In genomic region chr19:38662508-38663155, GRCh38 we compare ENCODE assay signal across 10 cellular contexts. TPM values are rescaled to one million over a fixed set of nuclear protein-coding genes. Genes with fewer than 3 reads are reported as not detected.
A peak's percentile ranks its signal among the peaks of the same experiment; 100 is the strongest.
DNase-seq lines count a peak whose midpoint lies in the region; ATAC-seq and TF ChIP-seq lines count a peak whose summit lies in the region.
"Had no signal": no experiment of that assay in that cellular context is flagged by ENCODE, and none has a peak within 500 bp of the region (broad histone marks: within the 10 kb centered on the region; RNA-seq: fewer than 3 reads in every experiment).

No MANE protein-coding gene starts in this region.

- no peaks in the 10 kb centered on the region for H3K27me3 ChIP-seq in HUES48 (ENCODE audit: control insufficient read depth, insufficient read depth, low read length)
- H3K27me3 ChIP-seq in mesenchymal stem cell (ENCODE audit: control insufficient read depth in 1 of 2, insufficient read depth in 1 of 2, low read length in 2 of 2), result no peaks in the 10 kb centered on the region
- H3K27me3 ChIP-seq in stomach smooth muscle (ENCODE audit: control insufficient read depth in 1 of 2, insufficient read depth in 2 of 2, low read length in 2 of 2), result no peaks in the 10 kb centered on the region

- H3K4me3 ChIP-seq in HUES48 (ENCODE audit: low read depth, low read length) (no peak overlapping the region), mesenchymal stem cell (ENCODE audit: insufficient read depth in 1 of 2, low read depth in 1 of 2, low read length in 2 of 2) (no peak overlapping the region), stomach smooth muscle (ENCODE audit: low read length in 2 of 2) (peak overlapping the region in 1 of 2 donors; percentile 15)

- H3K4me1 ChIP-seq in HUES48 (ENCODE audit: control insufficient read depth, insufficient read depth, low read length) (peaks cover 82% of the 10 kb centered on the region), mesenchymal stem cell (ENCODE audit: control insufficient read depth, insufficient read depth, low read depth, low read length) (peaks cover 57% of the 10 kb centered on the region), stomach smooth muscle (ENCODE audit: control insufficient read depth, insufficient read depth, low read length) (peaks cover 89% of the 10 kb centered on the region)

- H2BK5ac ChIP-seq in mesenchymal stem cell (ENCODE audit: low read depth, low read length, poor library complexity, severe bottlenecking), result no peak overlapping the region

- H3K9me3 ChIP-seq in HUES48 (ENCODE audit: control insufficient read depth, insufficient read depth, low read length), result no peaks in the 10 kb centered on the region
- no peaks in the 10 kb centered on the region for H3K9me3 ChIP-seq in mesenchymal stem cell (ENCODE audit: control insufficient read depth, low read length)
- H3K9me3 ChIP-seq in stomach smooth muscle (ENCODE audit: control insufficient read depth in 2 of 2, low read length in 2 of 2), result no peaks in the 10 kb centered on the region

- peaks cover 54% of the 10 kb centered on the region for H3K4me1 Mint-ChIP-seq in MCF 10A (ENCODE audit: insufficient read depth, unreplicated experiment)

- H3K9ac ChIP-seq in HUES48 (ENCODE audit: low read depth, low read length) (no peak overlapping the region), mesenchymal stem cell (ENCODE audit: low read length) (no peak overlapping the region), stomach smooth muscle (ENCODE audit: low read length in 2 of 2) (no peak overlapping the region)

- intact Hi-C loops in MCF 10A (cut with micrococcal nuclease), result no loop called here

- no peaks in the 10 kb centered on the region for H3K9me3 Mint-ChIP-seq in MCF 10A (ENCODE audit: unreplicated experiment)

- CTCF ChIA-PET in MCF 10A (lab: Yijun Ruan, JAX), result interaction anchor here (0.7 to 0.8 kb wide), 2 partner anchors 176 to 261 kb away, joined by 3 to 4 read pairs; no protein-coding TSS in a partner anchor

- H3K36me3 Mint-ChIP-seq in MCF 10A (ENCODE audit: insufficient read depth, unreplicated experiment), result peaks cover 43% of the 10 kb centered on the region

- peak overlapping the region; percentile 100 for H3K27ac Mint-ChIP-seq in MCF 10A (ENCODE audit: low read depth, unreplicated experiment)

- H3K36me3 ChIP-seq in HUES48 (ENCODE audit: control insufficient read depth, insufficient read depth, low read length) (peaks cover 6% of the 10 kb centered on the region; the same call in 1 of the 2 replicates), mesenchymal stem cell (ENCODE audit: control insufficient read depth in 1 of 2, insufficient read depth in 2 of 2, low read depth in 1 of 2, low read length in 2 of 2) (peaks cover 5 to 38% of the 10 kb centered on the region in 2 experiments), stomach smooth muscle (ENCODE audit: control insufficient read depth in 2 of 2, insufficient read depth in 2 of 2, low read length in 2 of 2) (peaks cover 0 to 4% of the 10 kb centered on the region in 2 donors)

- no peaks in the 10 kb centered on the region for H3K79me1 ChIP-seq in mesenchymal stem cell (replicated peaks; ENCODE audit: low read length, poor library complexity, severe bottlenecking)

- POLR2A ChIA-PET in MCF 10A (lab: Yijun Ruan, JAX), result interaction anchor here (1.1 to 19.4 kb wide), 3 partner anchors 8 to 25 kb away, joined by 3 to 521 read pairs (median 185); partner anchors contain the start of gene ACTN4

- peak overlapping the region in 1 of 2 experiments; percentile 85 for H3K4ac ChIP-seq in mesenchymal stem cell (ENCODE audit: low read depth in 1 of 2, low read length in 2 of 2)

- H3K18ac ChIP-seq in mesenchymal stem cell (ENCODE audit: low read depth in 1 of 2, low read length in 2 of 2), result peak overlapping the region; percentile 19 to 56

- peak overlapping the region; percentile 33 for H2BK15ac ChIP-seq in mesenchymal stem cell (ENCODE audit: low read depth, poor library complexity, severe bottlenecking)

- no peak overlapping the region for H4K8ac ChIP-seq in mesenchymal stem cell (ENCODE audit: low read length)

- TF ChIP-seq CTCF in MCF 10A (IDR thresholded peaks at IDR 0.05; ENCODE audit: unreplicated experiment), result no peak

- BruUV-seq in MCF 10A (replicated peaks; lab: Mats Ljungman, UMichigan), result no TSS peak

- H3K14ac ChIP-seq in mesenchymal stem cell (ENCODE audit: low read length in 2 of 2), result no peak overlapping the region

- H3K23ac ChIP-seq in mesenchymal stem cell (ENCODE audit: low read length in 2 of 2), result no peak overlapping the region

- DNase-seq in MCF 10A (ENCODE audit: unreplicated experiment), result no peak
- DNase-seq in mesenchymal stem cell, result no peak
- DNase-seq in amniotic stem cell (lab: John Stamatoyannopoulos, UW), result no peak
- DNase-seq in NCI-H510A (lab: John Stamatoyannopoulos, UW), result no peak
- DNase-seq in inferior parietal cortex (ENCODE audit: extremely low spot score), result no peak
- DNase-seq: cerebellar nuclear complex, NCI-H2081 treated with DMSO at 0.1 percent for 48 hours had no signal

- H3K27ac ChIP-seq in HUES48 (ENCODE audit: low read depth, low read length) (peak overlapping the region; percentile 14), mesenchymal stem cell (ENCODE audit: low read length, poor library complexity, severe bottlenecking) (peak overlapping the region; percentile 68), stomach smooth muscle (ENCODE audit: low read length) (peak overlapping the region; percentile 89)

- no peak overlapping the region for H2AFZ ChIP-seq in mesenchymal stem cell (ENCODE audit: low read depth, low read length)

- peak overlapping the region in 1 of 2 experiments; percentile 24 for H2BK12ac ChIP-seq in mesenchymal stem cell (ENCODE audit: low read length in 2 of 2)

- H2AK5ac ChIP-seq in mesenchymal stem cell (ENCODE audit: low read length, severe bottlenecking), result no peak overlapping the region

- H3K4me3 Mint-ChIP-seq in MCF 10A (ENCODE audit: unreplicated experiment), result no peak overlapping the region

- 90% methylated on average over 7 of the region's 7 CpGs for WGBS in mesenchymal stem cell

- no peak overlapping the region for H3K4me2 ChIP-seq in mesenchymal stem cell (ENCODE audit: low read length, poor library complexity, severe bottlenecking)

- no peak overlapping the region for H4K91ac ChIP-seq in mesenchymal stem cell (ENCODE audit: low read length)

- H3K27me3 Mint-ChIP-seq in MCF 10A (ENCODE audit: insufficient read depth, unreplicated experiment), result no peaks in the 10 kb centered on the region

- ATAC-seq in GM19452 (IDR thresholded peaks at IDR 0.05; ENCODE audit: unreplicated experiment), result no peak

- H2BK120ac ChIP-seq in mesenchymal stem cell (ENCODE audit: low read depth, low read length), result no peak overlapping the region

RNA-seq across cellular contexts. Expression of gene ACTN4, which starts 15.2 kb away (rescaled TPM):
- total RNA-seq in MCF 10A (2022), result 300 and 320 TPM in 2 replicates
- polyA plus RNA-seq in mesenchymal stem cell (2013, experiment 1 of 2), result 259 TPM
- polyA plus RNA-seq in mesenchymal stem cell (2013, experiment 2 of 2), result 250 TPM

RNA-seq across cellular contexts. Expression of gene EIF3K, which starts 43.6 kb away (rescaled TPM):
- 342 and 375 TPM in 2 replicates for total RNA-seq in MCF 10A (2022)
- polyA plus RNA-seq in mesenchymal stem cell (2013, experiment 1 of 2), result 221 TPM
- 218 TPM for polyA plus RNA-seq in mesenchymal stem cell (2013, experiment 2 of 2)

RNA-seq across cellular contexts. Expression of gene MAP4K1, which starts 44.9 kb away (rescaled TPM):
- 0.56 and 1.9 TPM in 2 replicates for total RNA-seq in MCF 10A (2022)
- 0.14 TPM for polyA plus RNA-seq in mesenchymal stem cell (2013, experiment 1 of 2)
- 0.08 TPM for polyA plus RNA-seq in mesenchymal stem cell (2013, experiment 2 of 2)

Comparison
In these comparisons a context has a peak if more than half of its experiments do, and no peak if none do; other contexts are left out.
1. H3K27ac ChIP-seq: peak in every context shown above with its lines; median percentile 89 in stomach smooth muscle; 68 in mesenchymal stem cell; 14 in HUES48.